ENCODE assay signal across 1 cellular context in the genomic region with DNA sequence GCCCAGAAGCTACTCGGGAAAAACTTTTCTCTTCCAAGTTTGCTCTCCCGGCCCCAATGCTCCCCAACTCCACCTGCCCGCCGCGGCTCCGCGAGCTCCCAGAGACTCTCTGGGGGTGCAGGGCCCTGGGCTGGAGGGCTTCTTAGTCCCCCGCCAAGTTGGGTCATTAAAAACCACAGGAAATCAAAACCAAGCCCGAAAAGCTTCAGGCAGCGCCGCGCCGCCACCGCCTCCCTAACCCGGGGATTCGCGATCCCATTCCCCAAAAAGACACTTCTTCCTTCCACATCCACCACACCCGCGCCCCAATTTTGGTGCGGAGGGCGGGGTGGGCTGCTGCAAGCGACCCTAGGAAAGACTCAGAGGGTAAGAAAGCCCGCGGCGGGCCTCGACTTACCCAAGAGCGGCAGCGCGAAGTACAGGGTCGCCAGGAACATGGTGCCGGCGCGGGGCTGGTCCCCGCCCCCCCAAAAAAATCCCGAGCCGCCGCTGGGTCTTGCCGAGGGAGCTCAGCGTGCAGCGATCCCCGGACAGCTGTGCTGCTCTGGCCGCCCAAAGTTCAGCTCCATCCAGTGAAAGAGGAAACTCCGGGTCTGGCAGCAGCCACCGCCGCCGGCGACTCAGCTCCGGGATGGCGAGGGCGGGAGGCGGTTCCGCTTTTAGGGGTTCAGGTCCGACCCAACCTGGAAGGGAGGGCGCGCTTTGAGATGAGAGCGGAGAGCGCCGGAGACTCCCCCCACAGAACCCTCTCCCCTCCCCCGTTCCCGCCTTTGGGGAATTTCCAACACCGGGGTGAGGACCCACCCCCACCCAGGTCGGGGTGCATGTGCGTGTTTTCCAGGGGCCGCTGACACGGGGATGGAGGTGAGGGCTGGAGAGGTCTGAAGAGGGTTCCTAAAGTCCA.
TF ChIP-seq lines count a peak whose summit lies in the region.

No MANE protein-coding gene starts in this region.

TF ChIP-seq in GM23338, 12 proteins besides CTCF, POLR2A, EP300 and RAD21 (continued from another document):
- TF ChIP-seq, protein P1, sequence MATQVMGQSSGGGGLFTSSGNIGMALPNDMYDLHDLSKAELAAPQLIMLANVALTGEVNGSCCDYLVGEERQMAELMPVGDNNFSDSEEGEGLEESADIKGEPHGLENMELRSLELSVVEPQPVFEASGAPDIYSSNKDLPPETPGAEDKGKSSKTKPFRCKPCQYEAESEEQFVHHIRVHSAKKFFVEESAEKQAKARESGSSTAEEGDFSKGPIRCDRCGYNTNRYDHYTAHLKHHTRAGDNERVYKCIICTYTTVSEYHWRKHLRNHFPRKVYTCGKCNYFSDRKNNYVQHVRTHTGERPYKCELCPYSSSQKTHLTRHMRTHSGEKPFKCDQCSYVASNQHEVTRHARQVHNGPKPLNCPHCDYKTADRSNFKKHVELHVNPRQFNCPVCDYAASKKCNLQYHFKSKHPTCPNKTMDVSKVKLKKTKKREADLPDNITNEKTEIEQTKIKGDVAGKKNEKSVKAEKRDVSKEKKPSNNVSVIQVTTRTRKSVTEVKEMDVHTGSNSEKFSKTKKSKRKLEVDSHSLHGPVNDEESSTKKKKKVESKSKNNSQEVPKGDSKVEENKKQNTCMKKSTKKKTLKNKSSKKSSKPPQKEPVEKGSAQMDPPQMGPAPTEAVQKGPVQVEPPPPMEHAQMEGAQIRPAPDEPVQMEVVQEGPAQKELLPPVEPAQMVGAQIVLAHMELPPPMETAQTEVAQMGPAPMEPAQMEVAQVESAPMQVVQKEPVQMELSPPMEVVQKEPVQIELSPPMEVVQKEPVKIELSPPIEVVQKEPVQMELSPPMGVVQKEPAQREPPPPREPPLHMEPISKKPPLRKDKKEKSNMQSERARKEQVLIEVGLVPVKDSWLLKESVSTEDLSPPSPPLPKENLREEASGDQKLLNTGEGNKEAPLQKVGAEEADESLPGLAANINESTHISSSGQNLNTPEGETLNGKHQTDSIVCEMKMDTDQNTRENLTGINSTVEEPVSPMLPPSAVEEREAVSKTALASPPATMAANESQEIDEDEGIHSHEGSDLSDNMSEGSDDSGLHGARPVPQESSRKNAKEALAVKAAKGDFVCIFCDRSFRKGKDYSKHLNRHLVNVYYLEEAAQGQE (IDR thresholded peaks at IDR 0.05; ENCODE audit: unreplicated experiment): no peak
- no peak for TF ChIP-seq JUNB (IDR thresholded peaks at IDR 0.05; ENCODE audit: unreplicated experiment)
- no peak for TF ChIP-seq NANOG (IDR thresholded peaks at IDR 0.05; ENCODE audit: borderline replicate concordance)
- no peak for TF ChIP-seq POLR2AphosphoS5 (IDR thresholded peaks at IDR 0.05; ENCODE audit: low read depth)
- no peak for TF ChIP-seq ZNF114 (CRISPR knock-in tag; IDR thresholded peaks at IDR 0.05)
- peak; percentile 83 for TF ChIP-seq EZH2 (IDR thresholded peaks at IDR 0.05; ENCODE audit: low read depth, unreplicated experiment)
- TF ChIP-seq, protein P2, sequence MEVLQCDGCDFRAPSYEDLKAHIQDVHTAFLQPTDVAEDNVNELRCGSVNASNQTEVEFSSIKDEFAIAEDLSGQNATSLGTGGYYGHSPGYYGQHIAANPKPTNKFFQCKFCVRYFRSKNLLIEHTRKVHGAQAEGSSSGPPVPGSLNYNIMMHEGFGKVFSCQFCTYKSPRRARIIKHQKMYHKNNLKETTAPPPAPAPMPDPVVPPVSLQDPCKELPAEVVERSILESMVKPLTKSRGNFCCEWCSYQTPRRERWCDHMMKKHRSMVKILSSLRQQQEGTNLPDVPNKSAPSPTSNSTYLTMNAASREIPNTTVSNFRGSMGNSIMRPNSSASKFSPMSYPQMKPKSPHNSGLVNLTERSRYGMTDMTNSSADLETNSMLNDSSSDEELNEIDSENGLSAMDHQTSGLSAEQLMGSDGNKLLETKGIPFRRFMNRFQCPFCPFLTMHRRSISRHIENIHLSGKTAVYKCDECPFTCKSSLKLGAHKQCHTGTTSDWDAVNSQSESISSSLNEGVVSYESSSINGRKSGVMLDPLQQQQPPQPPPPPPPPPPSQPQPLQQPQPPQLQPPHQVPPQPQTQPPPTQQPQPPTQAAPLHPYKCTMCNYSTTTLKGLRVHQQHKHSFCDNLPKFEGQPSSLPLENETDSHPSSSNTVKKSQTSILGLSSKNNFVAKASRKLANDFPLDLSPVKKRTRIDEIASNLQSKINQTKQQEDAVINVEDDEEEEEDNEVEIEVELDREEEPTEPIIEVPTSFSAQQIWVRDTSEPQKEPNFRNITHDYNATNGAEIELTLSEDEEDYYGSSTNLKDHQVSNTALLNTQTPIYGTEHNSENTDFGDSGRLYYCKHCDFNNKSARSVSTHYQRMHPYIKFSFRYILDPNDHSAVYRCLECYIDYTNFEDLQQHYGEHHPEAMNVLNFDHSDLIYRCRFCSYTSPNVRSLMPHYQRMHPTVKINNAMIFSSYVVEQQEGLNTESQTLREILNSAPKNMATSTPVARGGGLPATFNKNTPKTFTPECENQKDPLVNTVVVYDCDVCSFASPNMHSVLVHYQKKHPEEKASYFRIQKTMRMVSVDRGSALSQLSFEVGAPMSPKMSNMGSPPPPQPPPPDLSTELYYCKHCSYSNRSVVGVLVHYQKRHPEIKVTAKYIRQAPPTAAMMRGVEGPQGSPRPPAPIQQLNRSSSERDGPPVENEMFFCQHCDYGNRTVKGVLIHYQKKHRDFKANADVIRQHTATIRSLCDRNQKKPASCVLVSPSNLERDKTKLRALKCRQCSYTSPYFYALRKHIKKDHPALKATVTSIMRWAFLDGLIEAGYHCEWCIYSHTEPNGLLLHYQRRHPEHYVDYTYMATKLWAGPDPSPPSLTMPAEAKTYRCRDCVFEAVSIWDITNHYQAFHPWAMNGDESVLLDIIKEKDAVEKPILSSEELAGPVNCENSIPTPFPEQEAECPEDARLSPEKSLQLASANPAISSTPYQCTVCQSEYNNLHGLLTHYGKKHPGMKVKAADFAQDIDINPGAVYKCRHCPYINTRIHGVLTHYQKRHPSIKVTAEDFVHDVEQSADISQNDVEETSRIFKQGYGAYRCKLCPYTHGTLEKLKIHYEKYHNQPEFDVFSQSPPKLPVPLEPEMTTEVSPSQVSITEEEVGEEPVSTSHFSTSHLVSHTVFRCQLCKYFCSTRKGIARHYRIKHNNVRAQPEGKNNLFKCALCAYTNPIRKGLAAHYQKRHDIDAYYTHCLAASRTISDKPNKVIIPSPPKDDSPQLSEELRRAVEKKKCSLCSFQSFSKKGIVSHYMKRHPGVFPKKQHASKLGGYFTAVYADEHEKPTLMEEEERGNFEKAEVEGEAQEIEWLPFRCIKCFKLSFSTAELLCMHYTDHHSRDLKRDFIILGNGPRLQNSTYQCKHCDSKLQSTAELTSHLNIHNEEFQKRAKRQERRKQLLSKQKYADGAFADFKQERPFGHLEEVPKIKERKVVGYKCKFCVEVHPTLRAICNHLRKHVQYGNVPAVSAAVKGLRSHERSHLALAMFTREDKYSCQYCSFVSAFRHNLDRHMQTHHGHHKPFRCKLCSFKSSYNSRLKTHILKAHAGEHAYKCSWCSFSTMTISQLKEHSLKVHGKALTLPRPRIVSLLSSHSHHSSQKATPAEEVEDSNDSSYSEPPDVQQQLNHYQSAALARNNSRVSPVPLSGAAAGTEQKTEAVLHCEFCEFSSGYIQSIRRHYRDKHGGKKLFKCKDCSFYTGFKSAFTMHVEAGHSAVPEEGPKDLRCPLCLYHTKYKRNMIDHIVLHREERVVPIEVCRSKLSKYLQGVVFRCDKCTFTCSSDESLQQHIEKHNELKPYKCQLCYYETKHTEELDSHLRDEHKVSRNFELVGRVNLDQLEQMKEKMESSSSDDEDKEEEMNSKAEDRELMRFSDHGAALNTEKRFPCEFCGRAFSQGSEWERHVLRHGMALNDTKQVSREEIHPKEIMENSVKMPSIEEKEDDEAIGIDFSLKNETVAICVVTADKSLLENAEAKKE (CRISPR knock-in tag; IDR thresholded peaks at IDR 0.05): no peak
